ENCODE assay signal across 20 cellular contexts in genomic region chr14:92850492-92850891, GRCh38. TPM values are rescaled to one million over a fixed set of nuclear protein-coding genes. Genes with fewer than 3 reads are reported as not detected.
DNase-seq lines count a peak whose midpoint lies in the region; ATAC-seq and TF ChIP-seq lines count a peak whose summit lies in the region.
"Had no signal": no experiment of that assay in that cellular context is flagged by ENCODE, and none has a peak within 500 bp of the region (broad histone marks: within the 10 kb centered on the region; RNA-seq: fewer than 3 reads in every experiment).

No MANE protein-coding gene starts in this region.

- in situ Hi-C loops in GM23248 (cut with MboI): no loop called here

- no peaks in the 10 kb centered on the region for H3K9me2 ChIP-seq in GM23248 (ENCODE audit: insufficient read depth)

- no peak overlapping the region for H3K4me2 ChIP-seq in GM23248 (ENCODE audit: unreplicated experiment)

- H3K36me3 Mint-ChIP-seq in activated T-helper 1 cell treated with anti-CD3 and anti-CD28 coated beads, Interleukin-12 subunit alpha, Interleukin-12 subunit beta, Interleukin-2, Interleukin-4 antibody, amounts not matched to agents 30 ng/mL and 10 ng/mL and 1 ng/mL, durations not matched to agents 14 hours and 24 hours and 36 hours (ENCODE audit: low read depth): peaks cover 5% of the 10 kb centered on the region
- no peaks in the 10 kb centered on the region for H3K36me3 Mint-ChIP-seq in CD8-positive, alpha-beta T cell

- peaks cover 8% of the 10 kb centered on the region for H3F3A ChIP-seq in GM23248 (ENCODE audit: insufficient read depth)

- H3K36me3 ChIP-seq in GM23248 (ENCODE audit: low read depth) (no peaks in the 10 kb centered on the region), stomach (no peaks in the 10 kb centered on the region)
- no peaks in the 10 kb centered on the region for H3K36me3 ChIP-seq in CD8-positive, alpha-beta T cell (ENCODE audit: insufficient read depth, low read length)
- H3K36me3 ChIP-seq: cardiac muscle cell, gastrocnemius medialis, sigmoid colon, SJSA1 had no signal

- H3K9me3 ChIP-seq in GM23248 (ENCODE audit: low read depth) (no peaks in the 10 kb centered on the region), stomach (peaks cover 0 to 11% (median 4%) of the 10 kb centered on the region in 4 donors)
- no peaks in the 10 kb centered on the region for H3K9me3 ChIP-seq in CD8-positive, alpha-beta T cell (ENCODE audit: low read length)
- H3K9me3 ChIP-seq: gastrocnemius medialis, SJSA1, thoracic aorta had no signal

- no peak overlapping the region for H3K27ac ChIP-seq in GM23248
- H3K27ac ChIP-seq in CD8-positive, alpha-beta T cell (ENCODE audit: low read depth, low read length): no peak overlapping the region
- H3K27ac ChIP-seq in stomach: no peak overlapping the region
- H3K27ac ChIP-seq: cardiac muscle cell, gastrocnemius medialis, sigmoid colon, SJSA1, thoracic aorta had no signal

- TF ChIP-seq CTCF in foreskin fibroblast (IDR thresholded peaks at IDR 0.05; ENCODE audit: low read depth, low read length): no peak
- TF ChIP-seq CTCF in CD8-positive, alpha-beta T cell (IDR thresholded peaks at IDR 0.05): no peak
- TF ChIP-seq CTCF in stomach (IDR thresholded peaks at IDR 0.05): no peak

- no peak overlapping the region for H3K4me3 Mint-ChIP-seq in activated T-helper 1 cell treated with anti-CD3 and anti-CD28 coated beads, Interleukin-12 subunit alpha, Interleukin-12 subunit beta, Interleukin-2, Interleukin-4 antibody, amounts not matched to agents 30 ng/mL and 10 ng/mL and 1 ng/mL, durations not matched to agents 14 hours and 24 hours and 36 hours
- H3K4me3 Mint-ChIP-seq in CD8-positive, alpha-beta T cell: no peak overlapping the region
- H3K4me3 Mint-ChIP-seq: activated CD4-positive, alpha-beta T cell treated with anti-CD3 and anti-CD28 coated beads, Interleukin-2, amount 10 ng/mL, durations not matched to agents 7 days and 5 days; T-helper 1 cell treated with Interleukin-12 subunit alpha and Interleukin-12 subunit beta and Interleukin-4 antibody, amounts not matched to agents 30 μg/mL and 1 μg/mL, for 36 hours had no signal

- H3K4me1 Mint-ChIP-seq in activated T-helper 1 cell treated with anti-CD3 and anti-CD28 coated beads, Interleukin-12 subunit alpha, Interleukin-12 subunit beta, Interleukin-2, Interleukin-4 antibody, amounts not matched to agents 30 ng/mL and 10 ng/mL and 1 ng/mL, durations not matched to agents 14 hours and 24 hours and 36 hours (ENCODE audit: low read depth): peaks cover 20% of the 10 kb centered on the region
- peaks cover 33% of the 10 kb centered on the region for H3K4me1 Mint-ChIP-seq in CD8-positive, alpha-beta T cell (ENCODE audit: low read depth)

- peaks cover 20% of the 10 kb centered on the region for H3K9me3 Mint-ChIP-seq in activated T-helper 1 cell treated with anti-CD3 and anti-CD28 coated beads, Interleukin-12 subunit alpha, Interleukin-12 subunit beta, Interleukin-2, Interleukin-4 antibody, amounts not matched to agents 30 ng/mL and 10 ng/mL and 1 ng/mL, durations not matched to agents 14 hours and 24 hours and 36 hours
- no peaks in the 10 kb centered on the region for H3K9me3 Mint-ChIP-seq in CD8-positive, alpha-beta T cell
- H3K9me3 Mint-ChIP-seq: activated CD4-positive, alpha-beta T cell treated with anti-CD3 and anti-CD28 coated beads, Interleukin-2, amount 10 ng/mL, durations not matched to agents 7 days and 5 days had no signal

- no peak for TF ChIP-seq EP300 in stomach (IDR thresholded peaks at IDR 0.05)

- peaks cover 5% of the 10 kb centered on the region for H3K27me3 Mint-ChIP-seq in activated T-helper 1 cell treated with anti-CD3 and anti-CD28 coated beads, Interleukin-12 subunit alpha, Interleukin-12 subunit beta, Interleukin-2, Interleukin-4 antibody, amounts not matched to agents 30 ng/mL and 10 ng/mL and 1 ng/mL, durations not matched to agents 14 hours and 24 hours and 36 hours (ENCODE audit: insufficient read depth)
- H3K27me3 Mint-ChIP-seq in CD8-positive, alpha-beta T cell (ENCODE audit: low read depth): peaks cover 2% of the 10 kb centered on the region

- CTCF ChIA-PET in CD8-positive, alpha-beta T cell (lab: Charles Lee): no interaction called here

- H3K4me1 ChIP-seq in GM23248 (ENCODE audit: insufficient read depth): peaks cover 5% of the 10 kb centered on the region; the same call in 1 of the 2 replicates
- peaks cover 28% of the 10 kb centered on the region for H3K4me1 ChIP-seq in CD8-positive, alpha-beta T cell (ENCODE audit: insufficient read depth, low read length)
- peaks cover 0 to 7% (median 0%) of the 10 kb centered on the region in 4 donors for H3K4me1 ChIP-seq in stomach
- H3K4me1 ChIP-seq: SJSA1 had no signal

- H3K27me3 ChIP-seq in GM23248 (replicated peaks; ENCODE audit: insufficient read depth) (no peaks in the 10 kb centered on the region), stomach (peaks cover 0 to 5% (median 0%) of the 10 kb centered on the region in 3 donors)
- no peaks in the 10 kb centered on the region for H3K27me3 ChIP-seq in CD8-positive, alpha-beta T cell (ENCODE audit: insufficient read depth, low read length)
- H3K27me3 ChIP-seq: cardiac muscle cell, gastrocnemius medialis, sigmoid colon, SJSA1 had no signal

- intact Hi-C loops in activated T-helper 1 cell treated with anti-CD3 and anti-CD28 coated beads, Interleukin-12 subunit alpha, Interleukin-12 subunit beta, Interleukin-2, Interleukin-4 antibody, amounts not matched to agents 30 ng/mL and 10 ng/mL and 1 ng/mL, durations not matched to agents 14 hours and 24 hours and 36 hours (cut with micrococcal nuclease): no loop called here
- intact Hi-C loops in CD8-positive, alpha-beta T cell (cut with DNase I, micrococcal nuclease): no loop called here
- intact Hi-C loops in stomach (cut with DNase I; ENCODE audit: low total_unique reads): no loop called here

- no peak for ATAC-seq in CD8-positive, alpha-beta T cell
- no peak for ATAC-seq in GM21367 (IDR thresholded peaks at IDR 0.05; ENCODE audit: unreplicated experiment)
- ATAC-seq: gastrocnemius medialis had no signal

- H2AFZ ChIP-seq in GM23248: no peak overlapping the region

- H3K27ac Mint-ChIP-seq in activated T-helper 1 cell treated with anti-CD3 and anti-CD28 coated beads, Interleukin-12 subunit alpha, Interleukin-12 subunit beta, Interleukin-2, Interleukin-4 antibody, amounts not matched to agents 30 ng/mL and 10 ng/mL and 1 ng/mL, durations not matched to agents 14 hours and 24 hours and 36 hours: peak overlapping the region; percentile 35
- no peak overlapping the region for H3K27ac Mint-ChIP-seq in CD8-positive, alpha-beta T cell
- H3K27ac Mint-ChIP-seq: activated CD4-positive, alpha-beta T cell treated with anti-CD3 and anti-CD28 coated beads, Interleukin-2, amount 10 ng/mL, durations not matched to agents 7 days and 5 days; T-helper 1 cell treated with Interleukin-12 subunit alpha and Interleukin-12 subunit beta and Interleukin-4 antibody, amounts not matched to agents 30 μg/mL and 1 μg/mL, for 36 hours had no signal

- peak; percentile 26 for DNase-seq in AG20443 (ENCODE audit: low spot score)
- DNase-seq in GM23248: peak; percentile 59
- no peak for DNase-seq in activated T-helper 1 cell treated with anti-CD3 and anti-CD28 coated beads, Interleukin-12 subunit alpha, Interleukin-12 subunit beta, Interleukin-2, Interleukin-4 antibody, amounts not matched to agents 30 ng/mL and 10 ng/mL and 1 ng/mL, durations not matched to agents 14 hours and 24 hours and 36 hours (ENCODE audit: low spot score)
- peak; percentile 36 to 52 for DNase-seq in foreskin fibroblast
- no peak for DNase-seq in CD8-positive, alpha-beta T cell
- DNase-seq in stomach: no peak
- no peak for DNase-seq in DMS 273 (lab: John Stamatoyannopoulos, UW; ENCODE audit: unreplicated experiment)
- DNase-seq: activated CD4-positive, alpha-beta T cell treated with anti-CD3 and anti-CD28 coated beads, Interleukin-2, amount 10 ng/mL, durations not matched to agents 7 days and 5 days; activated effector memory CD4-positive, alpha-beta T cell treated with Interleukin-2 at 50 U/mL for 16 hours; gastrocnemius medialis; islet precursor cell; NCI-H526 treated with DMSO at 0.1 percent for 48 hours; occipital lobe; sigmoid colon had no signal

- POLR2A ChIA-PET in CD8-positive, alpha-beta T cell (lab: Charles Lee): no interaction called here

- 17 to 22% methylated on average over 2 of the region's 2 CpGs for WGBS in GM23248 (ENCODE audit: low coverage in 1 of 2, low lambda C conversion rate in 2 of 2, missing lambda C conversion rate in 2 of 2), 2 experiments
- WGBS in stomach, 5 donors: 81 to 87% (median 83%) methylated on average over 2 of the region's 2 CpGs

- H3K4me3 ChIP-seq in GM23248: no peak overlapping the region
- no peak overlapping the region for H3K4me3 ChIP-seq in foreskin fibroblast (ENCODE audit: low read depth in 1 of 2, low read length in 2 of 2)
- no peak overlapping the region for H3K4me3 ChIP-seq in CD8-positive, alpha-beta T cell (ENCODE audit: low read depth, low read length)
- H3K4me3 ChIP-seq in stomach: no peak overlapping the region
- H3K4me3 ChIP-seq: cardiac muscle cell, gastrocnemius medialis, lung, sigmoid colon, SJSA1, thoracic aorta had no signal

- H3K9ac ChIP-seq in GM23248: no peak overlapping the region

- no peak for TF ChIP-seq POLR2A in stomach (IDR thresholded peaks at IDR 0.05)

- no peaks in the 10 kb centered on the region for H3K79me2 ChIP-seq in GM23248 (ENCODE audit: insufficient read depth)

- no peaks in the 10 kb centered on the region for H4K20me1 ChIP-seq in GM23248 (ENCODE audit: insufficient read depth)

RNA-seq across cellular contexts. Expression of gene GOLGA5, which starts 56.4 kb away (rescaled TPM):
- total RNA-seq in GM23248 (2014; rRNA removed; shearing (Covaris generic)): 50.0 and 56.4 TPM in 2 replicates
- 66.2 and 70.6 TPM in 2 replicates for polyA plus RNA-seq in GM23248 (2016; fragmentation: Nextera tagmentation; extraction: Ambion mirVana)
- 22.2 and 22.6 TPM in 2 replicates for total RNA-seq in activated T-helper 1 cell treated with anti-CD3 and anti-CD28 coated beads, Interleukin-12 subunit alpha, Interleukin-12 subunit beta, Interleukin-2, Interleukin-4 antibody, amounts not matched to agents 30 ng/mL and 10 ng/mL and 1 ng/mL, durations not matched to agents 14 hours and 24 hours and 36 hours
- total RNA-seq in CD8-positive, alpha-beta T cell: 1 to 10 TPM; 4.5 to 5.9 TPM
- total RNA-seq in stomach: 10 to 100 TPM; 17.4 to 43.3 (median 30.3) TPM
- 10 to 100 TPM; 23.6 to 59.9 (median 41.2) TPM for polyA plus RNA-seq in stomach

Comparison
In these comparisons a context has a peak if more than half of its experiments do, and no peak if none do; other contexts are left out.
1. DNase-seq: peak in AG20443 (single experiment), GM23248 (single experiment) and foreskin fibroblast (2 of 2); none in activated T-helper 1 cell treated with anti-CD3 and anti-CD28 coated beads, Interleukin-12 subunit alpha, Interleukin-12 subunit beta, Interleukin-2, Interleukin-4 antibody, amounts not matched to agents 30 ng/mL and 10 ng/mL and 1 ng/mL, durations not matched to agents 14 hours and 24 hours and 36 hours (single experiment), CD8-positive, alpha-beta T cell (0 of 7), stomach (single experiment) and DMS 273 (single experiment).